11 cellular contexts compared by ENCODE assay signal in genomic region chr6:170100046-170100445, GRCh38.
"Had no signal": no experiment of that assay in that cellular context is flagged by ENCODE, and none has a peak within 500 bp of the region (broad histone marks: within the 10 kb centered on the region; RNA-seq: fewer than 3 reads in every experiment).

No MANE protein-coding gene starts in this region.

- H3K4me1 Mint-ChIP-seq: activated CD4-positive, alpha-beta T cell treated with anti-CD3 and anti-CD28 coated beads for 36 hours had no signal

- ATAC-seq: activated CD4-positive, alpha-beta T cell treated with anti-CD3 and anti-CD28 coated beads for 36 hours; activated CD8-positive, alpha-beta T cell treated with anti-CD3 and anti-CD28 coated beads, Interleukin-2, amount 10 ng/mL, durations not matched to agents 7 days and 5 days; right lobe of liver; stimulated activated naive CD8-positive, alpha-beta T cell treated with anti-CD3 and anti-CD28 coated beads, Interleukin-15, Interleukin-2, amounts not matched to agents 100 U/mL and 50 U/mL, for 24 hours had no signal

- H3K4me3 Mint-ChIP-seq: activated CD4-positive, alpha-beta T cell treated with anti-CD3 and anti-CD28 coated beads for 36 hours; activated CD8-positive, alpha-beta T cell treated with anti-CD3 and anti-CD28 coated beads, Interleukin-2, amount 10 ng/mL, durations not matched to agents 7 days and 5 days; activated naive CD8-positive, alpha-beta T cell; mesothelial cell of epicardium had no signal

- H3K27me3 Mint-ChIP-seq: activated CD4-positive, alpha-beta T cell treated with anti-CD3 and anti-CD28 coated beads for 36 hours had no signal

- DNase-seq: activated CD4-positive, alpha-beta T cell treated with anti-CD3 and anti-CD28 coated beads for 36 hours; activated CD8-positive, alpha-beta T cell treated with anti-CD3 and anti-CD28 coated beads, Interleukin-2, amount 10 ng/mL, durations not matched to agents 7 days and 5 days; brain microvascular endothelial cell; stimulated activated CD4-positive, alpha-beta T cell treated with anti-CD3 and anti-CD28 coated beads, Interleukin-12 subunit alpha, Interleukin-12 subunit beta, amount 100 ng/mL, for 4 hours; stimulated activated naive CD8-positive, alpha-beta T cell treated with anti-CD3 and anti-CD28 coated beads, Interleukin-15, Interleukin-2, amounts not matched to agents 100 U/mL and 50 U/mL, for 24 hours; T-helper 1 cell; WERI-Rb-1 had no signal

- H3K27ac Mint-ChIP-seq: activated CD4-positive, alpha-beta T cell treated with anti-CD3 and anti-CD28 coated beads for 36 hours; activated CD8-positive, alpha-beta T cell treated with anti-CD3 and anti-CD28 coated beads, Interleukin-2, amount 10 ng/mL, durations not matched to agents 7 days and 5 days; activated naive CD8-positive, alpha-beta T cell; activated T-helper 2 cell treated with anti-CD3 and anti-CD28 coated beads, Interferon-gamma antibody, Interleukin-2, Interleukin-4, amounts not matched to agents 10 μg/mL and 5 μg/mL and 100 μg/mL, durations not matched to agents 14 hours and 24 hours and 36 hours; mesothelial cell of epicardium had no signal

- H3K36me3 Mint-ChIP-seq: activated naive CD8-positive, alpha-beta T cell; mesothelial cell of epicardium had no signal
